ENCODE assay signal across 19 cellular contexts in the genomic region with DNA sequence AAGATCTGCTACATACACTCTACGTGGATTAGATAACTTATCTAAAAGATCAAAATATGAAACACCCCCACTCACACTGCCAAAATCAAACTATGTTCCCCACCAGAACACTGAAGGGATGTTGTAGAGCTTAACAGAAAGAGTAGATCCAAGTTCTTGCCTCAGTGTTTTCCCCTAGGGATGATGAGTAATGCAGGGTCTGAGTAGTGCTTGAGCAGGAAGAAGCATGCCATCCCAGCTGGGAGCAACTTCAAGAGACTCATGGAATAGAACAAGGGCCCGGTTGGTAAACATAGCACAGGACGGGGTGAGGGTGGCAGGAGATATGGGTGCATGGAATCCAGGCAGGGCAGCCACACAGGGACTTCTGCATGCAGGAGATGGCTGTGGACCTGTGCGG.
DNase-seq lines count a peak whose midpoint lies in the region; ATAC-seq and TF ChIP-seq lines count a peak whose summit lies in the region.
"Had no signal": no experiment of that assay in that cellular context is flagged by ENCODE, and none has a peak within 500 bp of the region (broad histone marks: within the 10 kb centered on the region; RNA-seq: fewer than 3 reads in every experiment).

No MANE protein-coding gene starts in this region.

- H3K4me3 Mint-ChIP-seq in MCF 10A (ENCODE audit: unreplicated experiment), result no peak overlapping the region
- H3K4me3 Mint-ChIP-seq: neural progenitor cell, WTC11 had no signal

- BruUV-seq in mammary epithelial cell (replicated peaks; lab: Mats Ljungman, UMichigan), result no TSS peak
- no TSS peak for BruUV-seq in MCF 10A (replicated peaks; lab: Mats Ljungman, UMichigan)

- POLR2A ChIA-PET in MCF 10A (lab: Yijun Ruan, JAX), result no interaction called here

- no peak overlapping the region for H3K27ac Mint-ChIP-seq in MCF 10A (ENCODE audit: low read depth, unreplicated experiment)
- H3K27ac Mint-ChIP-seq: neural progenitor cell, WTC11 had no signal

- no peaks in the 10 kb centered on the region for H3K36me3 Mint-ChIP-seq in MCF 10A (ENCODE audit: insufficient read depth, unreplicated experiment)
- H3K36me3 Mint-ChIP-seq: neural progenitor cell had no signal

- H3K9ac ChIP-seq in mammary epithelial cell (ENCODE audit: insufficient read depth, low read length), result no peak overlapping the region
- H3K9ac ChIP-seq: neural progenitor cell had no signal

- in situ Hi-C loops in mammary epithelial cell (cut with MboI; ENCODE audit: low sequenced_read_pairs in 2 of 2) (no loop called here), astrocyte of the spinal cord (cut with HindIII; ENCODE audit: low sequenced_read_pairs) (no loop called here)

- no peaks in the 10 kb centered on the region for H3K27me3 ChIP-seq in mammary epithelial cell (ENCODE audit: insufficient read depth, low read length)
- H3K27me3 ChIP-seq: hepatocyte, neural progenitor cell had no signal

- H3K4me3 ChIP-seq in mammary epithelial cell (replicated peaks in 1 of 3; ENCODE audit: insufficient read depth in 1 of 3, low read depth in 2 of 3, low read length in 3 of 3), result no peak overlapping the region
- no peak overlapping the region for H3K4me3 ChIP-seq in astrocyte of the spinal cord (ENCODE audit: low read depth, low read length)
- H3K4me3 ChIP-seq in coronary artery, result no peak overlapping the region
- no peak overlapping the region for H3K4me3 ChIP-seq in mucosa of descending colon
- H3K4me3 ChIP-seq: hepatocyte, neural progenitor cell had no signal

- no peak for TF ChIP-seq CTCF in mammary epithelial cell (conservative IDR thresholded peaks at IDR 0.05 in 1 of 2, IDR thresholded peaks at IDR 0.05 in 1 of 2; ENCODE audit: extremely low read depth in 1 of 2, insufficient read depth in 1 of 2, low read depth in 1 of 2, low read length in 2 of 2)
- TF ChIP-seq CTCF in MCF 10A (IDR thresholded peaks at IDR 0.05; ENCODE audit: unreplicated experiment), result no peak
- no peak for TF ChIP-seq CTCF in astrocyte of the spinal cord (IDR thresholded peaks at IDR 0.05; ENCODE audit: low read depth, low read length)
- TF ChIP-seq CTCF in coronary artery (IDR thresholded peaks at IDR 0.05), result no peak
- no peak for TF ChIP-seq CTCF in mucosa of descending colon (IDR thresholded peaks at IDR 0.05)

- ATAC-seq in mucosa of descending colon, result no peak
- ATAC-seq: WTC11 had no signal

- peaks cover 16% of the 10 kb centered on the region for H3K9me3 ChIP-seq in mammary epithelial cell (replicated peaks; ENCODE audit: insufficient read depth, low read length)
- no peaks in the 10 kb centered on the region for H3K9me3 ChIP-seq in mucosa of descending colon

- no peaks in the 10 kb centered on the region for H4K20me1 ChIP-seq in mammary epithelial cell (ENCODE audit: insufficient read depth, low read length)

- no peak overlapping the region for H3K4me2 ChIP-seq in mammary epithelial cell (ENCODE audit: insufficient read depth, low read depth, low read length)
- H3K4me2 ChIP-seq: hepatocyte, neural progenitor cell had no signal

- H2AFZ ChIP-seq in mammary epithelial cell (ENCODE audit: low read depth, low read length), result no peak overlapping the region
- H2AFZ ChIP-seq: hepatocyte, neural progenitor cell had no signal

- dilution Hi-C loops in mammary epithelial cell (cut with HindIII; ENCODE audit: low sequenced_read_pairs), result no loop called here

- H3K4me1 ChIP-seq in mammary epithelial cell (ENCODE audit: insufficient read depth, low read length) (no peaks in the 10 kb centered on the region), mucosa of descending colon (ENCODE audit: low read depth) (no peaks in the 10 kb centered on the region)
- H3K4me1 ChIP-seq: neural progenitor cell had no signal

- H3K9me3 Mint-ChIP-seq in MCF 10A (ENCODE audit: unreplicated experiment), result no peaks in the 10 kb centered on the region
- H3K9me3 Mint-ChIP-seq: WTC11 had no signal

- H3K4me1 Mint-ChIP-seq in MCF 10A (ENCODE audit: insufficient read depth, unreplicated experiment), result peaks cover 12% of the 10 kb centered on the region
- H3K4me1 Mint-ChIP-seq: neural progenitor cell had no signal

- H3K79me2 ChIP-seq in mammary epithelial cell (ENCODE audit: insufficient read depth, low read length), result no peaks in the 10 kb centered on the region
- H3K79me2 ChIP-seq: hepatocyte had no signal

- WGBS in mammary epithelial cell (ENCODE audit: low coverage, missing lambda C conversion rate), result 71% methylated on average over 4 of the region's 4 CpGs

- peaks cover 13% of the 10 kb centered on the region for H3K27me3 Mint-ChIP-seq in MCF 10A (ENCODE audit: insufficient read depth, unreplicated experiment)

- no peak overlapping the region for H3K27ac ChIP-seq in mammary epithelial cell (ENCODE audit: insufficient read depth, low read depth, low read length)
- H3K27ac ChIP-seq in coronary artery, result no peak overlapping the region
- H3K27ac ChIP-seq: C4-2B, hepatocyte, HL-60, neural progenitor cell had no signal

- CTCF ChIA-PET in mammary epithelial cell (lab: Charles Lee; ENCODE audit: low non-redundant PET) (no interaction called here), MCF 10A (lab: Yijun Ruan, JAX) (no interaction called here)

- H3K36me3 ChIP-seq in mammary epithelial cell (ENCODE audit: insufficient read depth, low read length), result no peaks in the 10 kb centered on the region
- no peaks in the 10 kb centered on the region for H3K36me3 ChIP-seq in mucosa of descending colon (ENCODE audit: low read depth)
- H3K36me3 ChIP-seq: neural progenitor cell had no signal

- peak; percentile 7 for DNase-seq in mammary epithelial cell
- no peak for DNase-seq in MCF 10A (ENCODE audit: unreplicated experiment)
- DNase-seq in astrocyte of the spinal cord (ENCODE audit: low read depth, low spot score), result peak; percentile 54
- DNase-seq in fibroblast of the conjunctiva (ENCODE audit: low read depth), result peak; percentile 23
- no peak for DNase-seq in coronary artery (ENCODE audit: low spot score)
- DNase-seq in mucosa of descending colon, result no peak
- DNase-seq in stimulated activated CD4-positive, alpha-beta T cell treated with anti-CD3 and anti-CD28 coated beads, Interleukin-15, amount 100 ng/mL, for 24 hours, result no peak
- no peak for DNase-seq in T-helper 9 cell
- DNase-seq: activated CD4-positive, alpha-beta T cell treated with anti-CD3 and anti-CD28 coated beads, Interleukin-2, amount 50 U/mL, for 4 hours; activated naive CD4-positive, alpha-beta T cell treated with Interleukin-2 at 50 U/mL for 16 hours; aorta; GDM1; MV-4-11; NCI-H526 treated with DMSO at 0.1 percent for 48 hours had no signal

- intact Hi-C loops in mammary epithelial cell (cut with micrococcal nuclease) (no loop called here), MCF 10A (cut with micrococcal nuclease) (no loop called here), mucosa of descending colon (cut with DNase I, micrococcal nuclease) (no loop called here)

Comparison
In these comparisons a context has a peak if more than half of its experiments do, and no peak if none do; other contexts are left out.
1. DNase-seq: peak in mammary epithelial cell (single experiment), astrocyte of the spinal cord (single experiment) and fibroblast of the conjunctiva (single experiment); none in MCF 10A (single experiment), coronary artery (single experiment), mucosa of descending colon (0 of 3), stimulated activated CD4-positive, alpha-beta T cell treated with anti-CD3 and anti-CD28 coated beads, Interleukin-15, amount 100 ng/mL, for 24 hours (single experiment) and T-helper 9 cell (single experiment).